ENCODE assay signal across 17 cellular contexts in the genomic region with DNA sequence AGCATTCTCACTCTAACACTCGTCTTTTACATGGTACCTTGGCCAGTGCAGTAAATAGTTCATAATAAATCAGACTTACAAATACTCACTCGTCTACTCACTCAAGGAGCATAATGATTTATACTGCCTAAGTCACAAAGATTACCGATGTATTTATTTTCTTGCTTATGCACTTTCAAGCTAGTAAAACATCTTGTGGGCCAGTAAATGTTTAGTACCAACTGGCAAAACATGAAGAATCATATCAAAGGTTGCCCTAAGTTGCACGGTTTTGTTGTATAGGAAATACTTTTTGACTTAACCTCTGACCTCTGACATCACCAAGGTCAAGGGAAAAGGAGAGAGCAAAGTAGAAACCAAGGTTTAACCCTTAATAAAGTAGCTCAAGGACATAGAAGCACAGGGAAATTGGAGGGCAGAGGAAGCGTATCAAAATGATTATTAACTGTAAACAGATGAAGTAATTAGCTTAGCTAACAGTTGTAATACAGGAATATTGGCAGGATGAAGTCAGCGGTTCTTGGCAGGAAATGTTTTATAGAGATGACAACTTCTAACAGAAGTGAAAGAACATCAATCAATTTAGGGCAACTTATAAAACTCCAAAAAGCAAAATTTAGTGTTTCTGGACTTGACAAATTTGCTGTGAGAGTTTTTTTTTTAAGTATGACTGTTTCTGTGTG.
DNase-seq lines count a peak whose midpoint lies in the region; ATAC-seq, FAIRE-seq and TF ChIP-seq lines count a peak whose summit lies in the region.
"Had no signal": no experiment of that assay in that cellular context is flagged by ENCODE, and none has a peak within 500 bp of the region (broad histone marks: within the 10 kb centered on the region; RNA-seq: fewer than 3 reads in every experiment).

No MANE protein-coding gene starts in this region.

- H3K4me1 ChIP-seq in HUES64 (ENCODE audit: insufficient read depth, low read length) (peaks cover 34% of the 10 kb centered on the region), adipocyte (ENCODE audit: control insufficient read depth, insufficient read depth, low read length) (peaks cover 55% of the 10 kb centered on the region), small intestine (ENCODE audit: control insufficient read depth in 2 of 2, insufficient read depth in 1 of 2, low read depth in 1 of 2, low read length in 1 of 2) (no peaks in the 10 kb centered on the region)
- H3K4me1 ChIP-seq: heart left ventricle, parathyroid adenoma had no signal

- intact Hi-C loops in activated T-helper 1 cell treated with anti-CD3 and anti-CD28 coated beads, Interleukin-12 subunit alpha, Interleukin-12 subunit beta, Interleukin-2, Interleukin-4 antibody, amounts not matched to agents 30 ng/mL and 10 ng/mL and 1 ng/mL, durations not matched to agents 14 hours and 24 hours and 36 hours (cut with micrococcal nuclease) = no loop called here

- H3K27ac ChIP-seq in HUES64 (ENCODE audit: low read depth, low read length) (peak overlapping the region; percentile 49; the same call in 1 of the 2 replicates), small intestine (ENCODE audit: low read depth in 1 of 2, low read length in 1 of 2) (no peak overlapping the region)
- H3K27ac ChIP-seq: BLaER1 treated with 17β-estradiol and CSF1 and Interleukin-3, amounts not matched to agents 10 nM and 100 nM; heart left ventricle; parathyroid adenoma had no signal

- ATAC-seq in GM21737 (IDR thresholded peaks at IDR 0.05; ENCODE audit: unreplicated experiment) = no peak
- ATAC-seq in effector memory CD8-positive, alpha-beta T cell (replicated peaks) = no peak
- ATAC-seq: activated CD4-positive, alpha-beta T cell treated with anti-CD3 and anti-CD28 coated beads for 36 hours; heart left ventricle had no signal

- DNase-seq in adipocyte (ENCODE audit: low read depth) = no peak
- peak; percentile 59 for DNase-seq in fibroblast of villous mesenchyme (ENCODE audit: low read depth)
- DNase-seq in small intestine = peak; percentile 16
- DNase-seq in effector memory CD8-positive, alpha-beta T cell = no peak
- DNase-seq in activated T-helper 1 cell treated with anti-CD3 and anti-CD28 coated beads, Interleukin-12 subunit alpha, Interleukin-12 subunit beta, Interleukin-2, Interleukin-4 antibody, amounts not matched to agents 30 ng/mL and 10 ng/mL and 1 ng/mL, durations not matched to agents 14 hours and 24 hours and 36 hours (ENCODE audit: low spot score) = no peak
- DNase-seq: activated CD4-positive, alpha-beta T cell treated with anti-CD3 and anti-CD28 coated beads for 36 hours; activated naive CD4-positive, alpha-beta T cell treated with anti-CD3 and anti-CD28 coated beads, Interleukin-2, amount 50 U/mL, for 16 hours; DMS79 treated with DMSO at 0.1 percent for 48 hours; heart left ventricle; NCI-H2107; NCI-H774 had no signal

- H3K36me3 ChIP-seq in HUES64 (ENCODE audit: insufficient read depth, low read length) (peaks cover 7% of the 10 kb centered on the region), adipocyte (ENCODE audit: control insufficient read depth, insufficient read depth, low read length, severe bottlenecking) (no peaks in the 10 kb centered on the region), small intestine (ENCODE audit: control insufficient read depth in 2 of 2, insufficient read depth in 2 of 2, low read length in 2 of 2) (no peaks in the 10 kb centered on the region)
- H3K36me3 ChIP-seq: BLaER1 treated with 17β-estradiol and CSF1 and Interleukin-3, amounts not matched to agents 10 nM and 100 nM; heart left ventricle had no signal

- H3K27ac Mint-ChIP-seq in effector memory CD8-positive, alpha-beta T cell = no peak overlapping the region
- no peak overlapping the region for H3K27ac Mint-ChIP-seq in activated T-helper 1 cell treated with anti-CD3 and anti-CD28 coated beads, Interleukin-12 subunit alpha, Interleukin-12 subunit beta, Interleukin-2, Interleukin-4 antibody, amounts not matched to agents 30 ng/mL and 10 ng/mL and 1 ng/mL, durations not matched to agents 14 hours and 24 hours and 36 hours
- H3K27ac Mint-ChIP-seq: activated CD4-positive, alpha-beta T cell treated with anti-CD3 and anti-CD28 coated beads for 36 hours; stimulated activated naive CD8-positive, alpha-beta T cell treated with anti-CD3 and anti-CD28 coated beads, Interleukin-15, Interleukin-2, amounts not matched to agents 100 ng/mL and 50 ng/mL, for 24 hours had no signal

- no peak overlapping the region for H3K4me3 Mint-ChIP-seq in effector memory CD8-positive, alpha-beta T cell
- no peak overlapping the region for H3K4me3 Mint-ChIP-seq in activated T-helper 1 cell treated with anti-CD3 and anti-CD28 coated beads, Interleukin-12 subunit alpha, Interleukin-12 subunit beta, Interleukin-2, Interleukin-4 antibody, amounts not matched to agents 30 ng/mL and 10 ng/mL and 1 ng/mL, durations not matched to agents 14 hours and 24 hours and 36 hours
- H3K4me3 Mint-ChIP-seq: activated CD4-positive, alpha-beta T cell treated with anti-CD3 and anti-CD28 coated beads for 36 hours; stimulated activated naive CD8-positive, alpha-beta T cell treated with anti-CD3 and anti-CD28 coated beads, Interleukin-15, Interleukin-2, amounts not matched to agents 100 ng/mL and 50 ng/mL, for 24 hours had no signal

- H3K4me3 ChIP-seq in HUES64 (ENCODE audit: low read length) (no peak overlapping the region), adipocyte (ENCODE audit: low read length) (peak overlapping the region; percentile 22), fibroblast of villous mesenchyme (ENCODE audit: low read depth, low read length) (no peak overlapping the region), small intestine (ENCODE audit: low read depth in 1 of 2, low read length in 2 of 2) (no peak overlapping the region)
- H3K4me3 ChIP-seq: BLaER1 treated with 17β-estradiol and CSF1 and Interleukin-3, amounts not matched to agents 10 nM and 100 nM; heart left ventricle had no signal

- H3K36me3 Mint-ChIP-seq in effector memory CD8-positive, alpha-beta T cell (ENCODE audit: insufficient read depth) = no peaks in the 10 kb centered on the region
- H3K36me3 Mint-ChIP-seq in activated T-helper 1 cell treated with anti-CD3 and anti-CD28 coated beads, Interleukin-12 subunit alpha, Interleukin-12 subunit beta, Interleukin-2, Interleukin-4 antibody, amounts not matched to agents 30 ng/mL and 10 ng/mL and 1 ng/mL, durations not matched to agents 14 hours and 24 hours and 36 hours (ENCODE audit: low read depth) = no peaks in the 10 kb centered on the region

- WGBS in HUES64 = 89% methylated on average over 6 of the region's 6 CpGs
- 38 to 43% (median 40%) methylated on average over 6 of the region's 6 CpGs for WGBS in small intestine, 3 donors

- H3K9me3 Mint-ChIP-seq in effector memory CD8-positive, alpha-beta T cell = no peaks in the 10 kb centered on the region
- no peaks in the 10 kb centered on the region for H3K9me3 Mint-ChIP-seq in activated T-helper 1 cell treated with anti-CD3 and anti-CD28 coated beads, Interleukin-12 subunit alpha, Interleukin-12 subunit beta, Interleukin-2, Interleukin-4 antibody, amounts not matched to agents 30 ng/mL and 10 ng/mL and 1 ng/mL, durations not matched to agents 14 hours and 24 hours and 36 hours
- H3K9me3 Mint-ChIP-seq: stimulated activated naive CD8-positive, alpha-beta T cell treated with anti-CD3 and anti-CD28 coated beads, Interleukin-15, Interleukin-2, amounts not matched to agents 100 ng/mL and 50 ng/mL, for 24 hours had no signal

- H3K27me3 ChIP-seq in HUES64 (ENCODE audit: insufficient read depth, low read length) (no peaks in the 10 kb centered on the region), adipocyte (replicated peaks; ENCODE audit: control insufficient read depth, insufficient read depth, low read length) (no peaks in the 10 kb centered on the region), small intestine (ENCODE audit: control insufficient read depth in 2 of 2, insufficient read depth in 2 of 2, low read length in 2 of 2) (peaks cover 0 to 3% of the 10 kb centered on the region in 2 donors)
- H3K27me3 ChIP-seq: BLaER1 treated with 17β-estradiol and CSF1 and Interleukin-3, amounts not matched to agents 10 nM and 100 nM; heart left ventricle had no signal

- peaks cover 7 to 11% of the 10 kb centered on the region in 2 donors for H3K27me3 Mint-ChIP-seq in effector memory CD8-positive, alpha-beta T cell
- H3K27me3 Mint-ChIP-seq in activated T-helper 1 cell treated with anti-CD3 and anti-CD28 coated beads, Interleukin-12 subunit alpha, Interleukin-12 subunit beta, Interleukin-2, Interleukin-4 antibody, amounts not matched to agents 30 ng/mL and 10 ng/mL and 1 ng/mL, durations not matched to agents 14 hours and 24 hours and 36 hours (ENCODE audit: insufficient read depth) = peaks cover 3% of the 10 kb centered on the region

- no peak for FAIRE-seq in small intestine (lab: Jason Lieb, UNC)
- FAIRE-seq: endometrium had no signal

- H3K9me3 ChIP-seq in HUES64 (ENCODE audit: insufficient read depth, low read depth, low read length) (no peaks in the 10 kb centered on the region), adipocyte (ENCODE audit: control insufficient read depth, low read length) (no peaks in the 10 kb centered on the region), small intestine (ENCODE audit: control insufficient read depth, low read depth) (no peaks in the 10 kb centered on the region)
- H3K9me3 ChIP-seq: BLaER1 treated with 17β-estradiol and CSF1 and Interleukin-3, amounts not matched to agents 10 nM and 100 nM; heart left ventricle had no signal

- TF ChIP-seq CTCF in fibroblast of villous mesenchyme (IDR thresholded peaks at IDR 0.05; ENCODE audit: insufficient read depth, low read depth, low read length) = no peak

- no peak overlapping the region for H3K9ac ChIP-seq in HUES64 (ENCODE audit: low read depth, low read length)
- H3K9ac ChIP-seq in adipocyte (ENCODE audit: low read length) = no peak overlapping the region
- H3K9ac ChIP-seq: BLaER1 treated with 17β-estradiol and CSF1 and Interleukin-3, amounts not matched to agents 10 nM and 100 nM; parathyroid adenoma had no signal

- H3K4me1 Mint-ChIP-seq in effector memory CD8-positive, alpha-beta T cell (ENCODE audit: low read depth in 2 of 2) = no peaks in the 10 kb centered on the region
- H3K4me1 Mint-ChIP-seq in activated T-helper 1 cell treated with anti-CD3 and anti-CD28 coated beads, Interleukin-12 subunit alpha, Interleukin-12 subunit beta, Interleukin-2, Interleukin-4 antibody, amounts not matched to agents 30 ng/mL and 10 ng/mL and 1 ng/mL, durations not matched to agents 14 hours and 24 hours and 36 hours (ENCODE audit: low read depth) = no peaks in the 10 kb centered on the region

Comparison
In these comparisons a context has a peak if more than half of its experiments do, and no peak if none do; other contexts are left out.
1. DNase-seq: peak in fibroblast of villous mesenchyme (single experiment) and small intestine (single experiment); none in adipocyte (single experiment), effector memory CD8-positive, alpha-beta T cell (0 of 3) and activated T-helper 1 cell treated with anti-CD3 and anti-CD28 coated beads, Interleukin-12 subunit alpha, Interleukin-12 subunit beta, Interleukin-2, Interleukin-4 antibody, amounts not matched to agents 30 ng/mL and 10 ng/mL and 1 ng/mL, durations not matched to agents 14 hours and 24 hours and 36 hours (single experiment).